ENCODE assay signal across 35 cellular contexts in the genomic region with DNA sequence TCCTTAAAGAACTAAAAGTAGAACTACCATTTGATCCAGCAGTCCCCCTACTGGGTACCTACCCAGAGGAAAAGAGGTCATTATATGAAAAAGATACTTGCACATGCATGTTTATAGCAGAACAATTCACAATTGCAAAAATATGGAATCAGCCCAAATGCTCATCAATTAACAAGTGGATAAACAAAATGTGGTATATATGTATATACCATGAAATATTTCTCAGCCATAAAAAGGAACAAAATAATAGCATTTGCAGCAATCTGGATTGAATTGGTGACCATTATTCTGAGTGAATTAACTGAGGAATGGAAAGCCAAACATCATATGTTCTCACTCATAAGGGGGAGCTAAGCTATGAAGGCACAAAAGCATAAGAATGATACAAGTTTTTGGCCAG.
"Had no signal": no experiment of that assay in that cellular context is flagged by ENCODE, and none has a peak within 500 bp of the region (broad histone marks: within the 10 kb centered on the region; RNA-seq: fewer than 3 reads in every experiment).

No MANE protein-coding gene starts in this region.

- DNase-seq: Karpas-422, Kasumi-1, MG63, MM.1S, MV-4-11, NCI-H1048, NCI-H1092, NCI-H1092 treated with DMSO at 0.1 percent for 48 hours, NCI-H1105, NCI-H1105 treated with DMSO at 0.1 percent for 48 hours, NCI-H1417, NCI-H1417 treated with DMSO at 0.1 percent for 48 hours, NCI-H1436, NCI-H1436 treated with DMSO at 0.1 percent for 48 hours, NCI-H146, NCI-H1694, NCI-H187, NCI-H187 treated with DMSO at 0.1 percent for 48 hours, NCI-H1930, NCI-H2029, NCI-H2029 treated with DMSO at 0.1 percent for 48 hours, NCI-H2081, NCI-H2081 treated with DMSO at 0.1 percent for 48 hours, NCI-H2107, NCI-H2171, NCI-H2171 treated with DMSO at 0.1 percent for 48 hours, NCI-H2227 treated with DMSO at 0.1 percent for 48 hours, NCI-H226, NCI-H345, NCI-H446, NCI-H446 treated with DMSO at 0.1 percent for 48 hours, NCI-H510A, NCI-H510A treated with DMSO at 0.1 percent for 48 hours, NCI-H524 had no signal

- H3K36me3 ChIP-seq: MG63 had no signal

- H3K4me3 ChIP-seq: MG63 had no signal

- H3K27ac ChIP-seq: KMS-11 had no signal
